ENCODE assay signal across 1 cellular context in genomic region chr1:33439662-33440061, GRCh38.
TF ChIP-seq lines count a peak whose summit lies in the region.

No MANE protein-coding gene starts in this region.

TF ChIP-seq in GM23338, 12 proteins besides CTCF, POLR2A, EP300 and RAD21 (continued from another document):
- TF ChIP-seq ZNF462 (CRISPR knock-in tag; IDR thresholded peaks at IDR 0.05) (no peak), JUNB (IDR thresholded peaks at IDR 0.05; ENCODE audit: unreplicated experiment) (no peak)
